18 cellular contexts compared by ENCODE assay signal in the genomic region with DNA sequence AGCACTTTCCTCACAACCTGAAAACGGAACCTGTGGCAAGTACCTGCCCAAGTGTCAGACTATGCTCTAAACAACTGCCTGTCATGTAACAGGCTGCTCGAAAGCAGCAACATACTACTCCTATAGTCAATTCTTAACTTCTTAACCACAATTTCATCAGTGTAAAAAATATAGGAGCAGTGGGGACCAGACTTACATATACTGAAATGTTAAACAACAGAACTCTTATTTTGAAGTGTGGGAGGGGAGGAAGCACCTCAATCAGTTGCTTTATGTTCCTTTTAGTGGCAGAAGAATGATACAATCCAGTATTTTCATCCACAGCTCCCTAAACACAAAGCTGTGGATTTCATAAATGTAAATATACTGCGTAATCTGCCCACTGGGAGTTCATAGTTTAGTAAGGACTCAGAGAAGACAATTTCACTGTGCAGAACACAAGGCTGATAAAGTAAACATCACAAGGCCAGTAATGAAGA. TPM values are rescaled to one million over a fixed set of nuclear protein-coding genes. Genes with fewer than 3 reads are reported as not detected.
DNase-seq lines count a peak whose midpoint lies in the region; ATAC-seq and TF ChIP-seq lines count a peak whose summit lies in the region.
"Had no signal": no experiment of that assay in that cellular context is flagged by ENCODE, and none has a peak within 500 bp of the region (broad histone marks: within the 10 kb centered on the region; RNA-seq: fewer than 3 reads in every experiment).

No MANE protein-coding gene starts in this region.

- DNase-seq in H4 (ENCODE audit: low spot score) (peak; percentile 43), astrocyte of the spinal cord (ENCODE audit: low read depth, low spot score) (peak; percentile 70), mesothelial cell of epicardium (ENCODE audit: low spot score in 2 of 2, unreplicated experiment in 2 of 2) (no peak)
- DNase-seq in effector CD4-positive, alpha-beta T cell = no peak
- DNase-seq: ACHN; activated CD4-positive, alpha-beta T cell treated with anti-CD3 and anti-CD28 coated beads for 48 hours; activated naive CD8-positive, alpha-beta T cell treated with anti-CD3 and anti-CD28 coated beads, Interleukin-2, amount 10 ng/mL, durations not matched to agents 7 days and 5 days; activated T-cell treated with anti-CD3 and anti-CD28 coated beads, Interleukin-2, amount 50 U/mL, for 4 hours; erythroblast; NCI-H1417; NCI-H69; nucleus accumbens; small intestine had no signal

- no peak for TF ChIP-seq CTCF in astrocyte of the spinal cord (IDR thresholded peaks at IDR 0.05; ENCODE audit: low read depth, low read length)
- no peak for TF ChIP-seq CTCF in mesothelial cell of epicardium (IDR thresholded peaks at IDR 0.05; ENCODE audit: unreplicated experiment)

- H3K27me3 Mint-ChIP-seq in mesothelial cell of epicardium (ENCODE audit: low read depth) = no peaks in the 10 kb centered on the region
- H3K27me3 Mint-ChIP-seq: activated naive CD8-positive, alpha-beta T cell treated with anti-CD3 and anti-CD28 coated beads, Interleukin-2, amount 10 ng/mL, durations not matched to agents 7 days and 5 days had no signal

- H3K4me3 ChIP-seq in astrocyte of the spinal cord (ENCODE audit: low read depth, low read length) = no peak overlapping the region

- peaks cover 41% of the 10 kb centered on the region for H3K36me3 Mint-ChIP-seq in mesothelial cell of epicardium
- H3K36me3 Mint-ChIP-seq: activated naive CD8-positive, alpha-beta T cell treated with anti-CD3 and anti-CD28 coated beads, Interleukin-2, amount 10 ng/mL, durations not matched to agents 7 days and 5 days had no signal

- peaks cover 24% of the 10 kb centered on the region for H3K4me1 Mint-ChIP-seq in mesothelial cell of epicardium
- H3K4me1 Mint-ChIP-seq: activated naive CD8-positive, alpha-beta T cell treated with anti-CD3 and anti-CD28 coated beads, Interleukin-2, amount 10 ng/mL, durations not matched to agents 7 days and 5 days had no signal

- no peak overlapping the region for H3K4me3 Mint-ChIP-seq in mesothelial cell of epicardium
- H3K4me3 Mint-ChIP-seq: activated naive CD8-positive, alpha-beta T cell treated with anti-CD3 and anti-CD28 coated beads, Interleukin-2, amount 10 ng/mL, durations not matched to agents 7 days and 5 days; activated T-cell treated with anti-CD3 and anti-CD28 coated beads, Interleukin-2, amount 50 U/mL, for 4 hours; T-helper 1 cell treated with Interleukin-12 subunit alpha and Interleukin-12 subunit beta and Interleukin-4 antibody, amounts not matched to agents 30 μg/mL and 1 μg/mL, for 36 hours had no signal

- H3K27ac Mint-ChIP-seq in mesothelial cell of epicardium = peak overlapping the region; percentile 88
- H3K27ac Mint-ChIP-seq: activated naive CD8-positive, alpha-beta T cell treated with anti-CD3 and anti-CD28 coated beads, Interleukin-2, amount 10 ng/mL, durations not matched to agents 7 days and 5 days; T-helper 1 cell treated with Interleukin-12 subunit alpha and Interleukin-12 subunit beta and Interleukin-4 antibody, amounts not matched to agents 30 μg/mL and 1 μg/mL, for 36 hours had no signal

- ATAC-seq in GM18498 (IDR thresholded peaks at IDR 0.05; ENCODE audit: unreplicated experiment) = peak; percentile 50
- ATAC-seq in HG03521 (IDR thresholded peaks at IDR 0.05; ENCODE audit: unreplicated experiment) = no peak
- no peak for ATAC-seq in GM21360 (IDR thresholded peaks at IDR 0.05; ENCODE audit: unreplicated experiment)
- ATAC-seq in HG02759 (IDR thresholded peaks at IDR 0.05; ENCODE audit: unreplicated experiment) = no peak
- ATAC-seq: activated T-cell treated with anti-CD3 and anti-CD28 coated beads, Interleukin-2, amount 50 U/mL, for 4 hours had no signal

- in situ Hi-C loops in astrocyte of the spinal cord (cut with HindIII; ENCODE audit: low sequenced_read_pairs) = no loop called here

- peaks cover 5% of the 10 kb centered on the region for H3K9me3 Mint-ChIP-seq in mesothelial cell of epicardium
- H3K9me3 Mint-ChIP-seq: activated naive CD8-positive, alpha-beta T cell treated with anti-CD3 and anti-CD28 coated beads, Interleukin-2, amount 10 ng/mL, durations not matched to agents 7 days and 5 days; activated T-cell treated with anti-CD3 and anti-CD28 coated beads, Interleukin-2, amount 50 U/mL, for 4 hours; T-helper 1 cell treated with Interleukin-12 subunit alpha and Interleukin-12 subunit beta and Interleukin-4 antibody, amounts not matched to agents 30 μg/mL and 1 μg/mL, for 36 hours had no signal

RNA-seq across cellular contexts. Expression of a gene that starts 44.2 kb away (rescaled TPM):
- total RNA-seq in H4 (2014; rRNA removed; shearing (Covaris generic)) = 139 and 151 TPM in 2 replicates
- 203 to 225 TPM (median 217 TPM) in 3 replicates for total RNA-seq in mesothelial cell of epicardium
- total RNA-seq: activated naive CD8-positive, alpha-beta T cell treated with anti-CD3 and anti-CD28 coated beads, Interleukin-2, amount 10 ng/mL, durations not matched to agents 7 days and 5 days had no signal

Comparison
In these comparisons a context has a peak if more than half of its experiments do, and no peak if none do; other contexts are left out.
1. DNase-seq: peak in H4 (single experiment) and astrocyte of the spinal cord (single experiment); none in mesothelial cell of epicardium (0 of 2) and effector CD4-positive, alpha-beta T cell (single experiment).